In genomic region chr10:63749915-63750314, GRCh38 we compare ENCODE assay signal across 1 cellular context.
TF ChIP-seq lines count a peak whose summit lies in the region.

No MANE protein-coding gene starts in this region.

TF ChIP-seq in GM23338, 12 proteins besides CTCF, POLR2A, EP300 and RAD21 (continued from another document):
- TF ChIP-seq, protein P1, sequence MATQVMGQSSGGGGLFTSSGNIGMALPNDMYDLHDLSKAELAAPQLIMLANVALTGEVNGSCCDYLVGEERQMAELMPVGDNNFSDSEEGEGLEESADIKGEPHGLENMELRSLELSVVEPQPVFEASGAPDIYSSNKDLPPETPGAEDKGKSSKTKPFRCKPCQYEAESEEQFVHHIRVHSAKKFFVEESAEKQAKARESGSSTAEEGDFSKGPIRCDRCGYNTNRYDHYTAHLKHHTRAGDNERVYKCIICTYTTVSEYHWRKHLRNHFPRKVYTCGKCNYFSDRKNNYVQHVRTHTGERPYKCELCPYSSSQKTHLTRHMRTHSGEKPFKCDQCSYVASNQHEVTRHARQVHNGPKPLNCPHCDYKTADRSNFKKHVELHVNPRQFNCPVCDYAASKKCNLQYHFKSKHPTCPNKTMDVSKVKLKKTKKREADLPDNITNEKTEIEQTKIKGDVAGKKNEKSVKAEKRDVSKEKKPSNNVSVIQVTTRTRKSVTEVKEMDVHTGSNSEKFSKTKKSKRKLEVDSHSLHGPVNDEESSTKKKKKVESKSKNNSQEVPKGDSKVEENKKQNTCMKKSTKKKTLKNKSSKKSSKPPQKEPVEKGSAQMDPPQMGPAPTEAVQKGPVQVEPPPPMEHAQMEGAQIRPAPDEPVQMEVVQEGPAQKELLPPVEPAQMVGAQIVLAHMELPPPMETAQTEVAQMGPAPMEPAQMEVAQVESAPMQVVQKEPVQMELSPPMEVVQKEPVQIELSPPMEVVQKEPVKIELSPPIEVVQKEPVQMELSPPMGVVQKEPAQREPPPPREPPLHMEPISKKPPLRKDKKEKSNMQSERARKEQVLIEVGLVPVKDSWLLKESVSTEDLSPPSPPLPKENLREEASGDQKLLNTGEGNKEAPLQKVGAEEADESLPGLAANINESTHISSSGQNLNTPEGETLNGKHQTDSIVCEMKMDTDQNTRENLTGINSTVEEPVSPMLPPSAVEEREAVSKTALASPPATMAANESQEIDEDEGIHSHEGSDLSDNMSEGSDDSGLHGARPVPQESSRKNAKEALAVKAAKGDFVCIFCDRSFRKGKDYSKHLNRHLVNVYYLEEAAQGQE (IDR thresholded peaks at IDR 0.05; ENCODE audit: unreplicated experiment) = no peak
- TF ChIP-seq EZH2phosphoT487 (IDR thresholded peaks at IDR 0.05; ENCODE audit: unreplicated experiment) (no peak), ETS1 (IDR thresholded peaks at IDR 0.05) (no peak), ZNF331 (CRISPR knock-in tag; IDR thresholded peaks at IDR 0.05; ENCODE audit: low read depth) (no peak)
